ENCODE assay signal across 1 cellular context in genomic region chr19:35797663-35798062, GRCh38.
TF ChIP-seq lines count a peak whose summit lies in the region.

No MANE protein-coding gene starts in this region.

TF ChIP-seq in HepG2, 621 proteins besides CTCF, POLR2A, EP300 and RAD21 (continued from another document and continues in another):
- TF ChIP-seq, protein P1, sequence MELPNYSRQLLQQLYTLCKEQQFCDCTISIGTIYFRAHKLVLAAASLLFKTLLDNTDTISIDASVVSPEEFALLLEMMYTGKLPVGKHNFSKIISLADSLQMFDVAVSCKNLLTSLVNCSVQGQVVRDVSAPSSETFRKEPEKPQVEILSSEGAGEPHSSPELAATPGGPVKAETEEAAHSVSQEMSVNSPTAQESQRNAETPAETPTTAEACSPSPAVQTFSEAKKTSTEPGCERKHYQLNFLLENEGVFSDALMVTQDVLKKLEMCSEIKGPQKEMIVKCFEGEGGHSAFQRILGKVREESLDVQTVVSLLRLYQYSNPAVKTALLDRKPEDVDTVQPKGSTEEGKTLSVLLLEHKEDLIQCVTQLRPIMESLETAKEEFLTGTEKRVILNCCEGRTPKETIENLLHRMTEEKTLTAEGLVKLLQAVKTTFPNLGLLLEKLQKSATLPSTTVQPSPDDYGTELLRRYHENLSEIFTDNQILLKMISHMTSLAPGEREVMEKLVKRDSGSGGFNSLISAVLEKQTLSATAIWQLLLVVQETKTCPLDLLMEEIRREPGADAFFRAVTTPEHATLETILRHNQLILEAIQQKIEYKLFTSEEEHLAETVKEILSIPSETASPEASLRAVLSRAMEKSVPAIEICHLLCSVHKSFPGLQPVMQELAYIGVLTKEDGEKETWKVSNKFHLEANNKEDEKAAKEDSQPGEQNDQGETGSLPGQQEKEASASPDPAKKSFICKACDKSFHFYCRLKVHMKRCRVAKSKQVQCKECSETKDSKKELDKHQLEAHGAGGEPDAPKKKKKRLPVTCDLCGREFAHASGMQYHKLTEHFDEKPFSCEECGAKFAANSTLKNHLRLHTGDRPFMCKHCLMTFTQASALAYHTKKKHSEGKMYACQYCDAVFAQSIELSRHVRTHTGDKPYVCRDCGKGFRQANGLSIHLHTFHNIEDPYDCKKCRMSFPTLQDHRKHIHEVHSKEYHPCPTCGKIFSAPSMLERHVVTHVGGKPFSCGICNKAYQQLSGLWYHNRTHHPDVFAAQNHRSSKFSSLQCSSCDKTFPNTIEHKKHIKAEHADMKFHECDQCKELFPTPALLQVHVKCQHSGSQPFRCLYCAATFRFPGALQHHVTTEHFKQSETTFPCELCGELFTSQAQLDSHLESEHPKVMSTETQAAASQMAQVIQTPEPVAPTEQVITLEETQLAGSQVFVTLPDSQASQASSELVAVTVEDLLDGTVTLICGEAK (IDR thresholded peaks at IDR 0.05), result no peak
- TF ChIP-seq, protein P1 (CRISPR knock-in tag; IDR thresholded peaks at IDR 0.05), result peak; percentile 70; the same call in 1 of the 2 replicates
- TF ChIP-seq, protein P2, sequence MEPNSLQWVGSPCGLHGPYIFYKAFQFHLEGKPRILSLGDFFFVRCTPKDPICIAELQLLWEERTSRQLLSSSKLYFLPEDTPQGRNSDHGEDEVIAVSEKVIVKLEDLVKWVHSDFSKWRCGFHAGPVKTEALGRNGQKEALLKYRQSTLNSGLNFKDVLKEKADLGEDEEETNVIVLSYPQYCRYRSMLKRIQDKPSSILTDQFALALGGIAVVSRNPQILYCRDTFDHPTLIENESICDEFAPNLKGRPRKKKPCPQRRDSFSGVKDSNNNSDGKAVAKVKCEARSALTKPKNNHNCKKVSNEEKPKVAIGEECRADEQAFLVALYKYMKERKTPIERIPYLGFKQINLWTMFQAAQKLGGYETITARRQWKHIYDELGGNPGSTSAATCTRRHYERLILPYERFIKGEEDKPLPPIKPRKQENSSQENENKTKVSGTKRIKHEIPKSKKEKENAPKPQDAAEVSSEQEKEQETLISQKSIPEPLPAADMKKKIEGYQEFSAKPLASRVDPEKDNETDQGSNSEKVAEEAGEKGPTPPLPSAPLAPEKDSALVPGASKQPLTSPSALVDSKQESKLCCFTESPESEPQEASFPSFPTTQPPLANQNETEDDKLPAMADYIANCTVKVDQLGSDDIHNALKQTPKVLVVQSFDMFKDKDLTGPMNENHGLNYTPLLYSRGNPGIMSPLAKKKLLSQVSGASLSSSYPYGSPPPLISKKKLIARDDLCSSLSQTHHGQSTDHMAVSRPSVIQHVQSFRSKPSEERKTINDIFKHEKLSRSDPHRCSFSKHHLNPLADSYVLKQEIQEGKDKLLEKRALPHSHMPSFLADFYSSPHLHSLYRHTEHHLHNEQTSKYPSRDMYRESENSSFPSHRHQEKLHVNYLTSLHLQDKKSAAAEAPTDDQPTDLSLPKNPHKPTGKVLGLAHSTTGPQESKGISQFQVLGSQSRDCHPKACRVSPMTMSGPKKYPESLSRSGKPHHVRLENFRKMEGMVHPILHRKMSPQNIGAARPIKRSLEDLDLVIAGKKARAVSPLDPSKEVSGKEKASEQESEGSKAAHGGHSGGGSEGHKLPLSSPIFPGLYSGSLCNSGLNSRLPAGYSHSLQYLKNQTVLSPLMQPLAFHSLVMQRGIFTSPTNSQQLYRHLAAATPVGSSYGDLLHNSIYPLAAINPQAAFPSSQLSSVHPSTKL (CRISPR knock-in tag; IDR thresholded peaks at IDR 0.05), result no peak
- TF ChIP-seq SATB2 (CRISPR knock-in tag; IDR thresholded peaks at IDR 0.05), result no peak
- 0 out of 2 replicates have a peak, but pooled peaks have one; percentile 14 for TF ChIP-seq NFYB (CRISPR knock-in tag; IDR thresholded peaks at IDR 0.05)
- TF ChIP-seq AKAP8 (CRISPR knock-in tag; IDR thresholded peaks at IDR 0.05), result peak; percentile 93; the same call in 1 of the 2 replicates
- TF ChIP-seq JUN (CRISPR knock-in tag; IDR thresholded peaks at IDR 0.05), result 0 out of 2 replicates have a peak, but pooled peaks have one; percentile 48
- no peak for TF ChIP-seq KDM6A (CRISPR knock-in tag; IDR thresholded peaks at IDR 0.05; ENCODE audit: low read depth)
- peak; percentile 49; the same call in 1 of the 2 replicates for TF ChIP-seq TBX2 (CRISPR knock-in tag; IDR thresholded peaks at IDR 0.05; ENCODE audit: borderline replicate concordance)
- no peak for TF ChIP-seq RFX1 (IDR thresholded peaks at IDR 0.05)
- peak; percentile 59 for TF ChIP-seq HOXA3 (CRISPR knock-in tag; IDR thresholded peaks at IDR 0.05)
- TF ChIP-seq, protein P3, sequence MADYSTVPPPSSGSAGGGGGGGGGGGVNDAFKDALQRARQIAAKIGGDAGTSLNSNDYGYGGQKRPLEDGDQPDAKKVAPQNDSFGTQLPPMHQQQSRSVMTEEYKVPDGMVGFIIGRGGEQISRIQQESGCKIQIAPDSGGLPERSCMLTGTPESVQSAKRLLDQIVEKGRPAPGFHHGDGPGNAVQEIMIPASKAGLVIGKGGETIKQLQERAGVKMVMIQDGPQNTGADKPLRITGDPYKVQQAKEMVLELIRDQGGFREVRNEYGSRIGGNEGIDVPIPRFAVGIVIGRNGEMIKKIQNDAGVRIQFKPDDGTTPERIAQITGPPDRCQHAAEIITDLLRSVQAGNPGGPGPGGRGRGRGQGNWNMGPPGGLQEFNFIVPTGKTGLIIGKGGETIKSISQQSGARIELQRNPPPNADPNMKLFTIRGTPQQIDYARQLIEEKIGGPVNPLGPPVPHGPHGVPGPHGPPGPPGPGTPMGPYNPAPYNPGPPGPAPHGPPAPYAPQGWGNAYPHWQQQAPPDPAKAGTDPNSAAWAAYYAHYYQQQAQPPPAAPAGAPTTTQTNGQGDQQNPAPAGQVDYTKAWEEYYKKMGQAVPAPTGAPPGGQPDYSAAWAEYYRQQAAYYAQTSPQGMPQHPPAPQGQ (CRISPR knock-in tag; IDR thresholded peaks at IDR 0.05; ENCODE audit: borderline replicate concordance), result no peak
- TF ChIP-seq, protein P4, sequence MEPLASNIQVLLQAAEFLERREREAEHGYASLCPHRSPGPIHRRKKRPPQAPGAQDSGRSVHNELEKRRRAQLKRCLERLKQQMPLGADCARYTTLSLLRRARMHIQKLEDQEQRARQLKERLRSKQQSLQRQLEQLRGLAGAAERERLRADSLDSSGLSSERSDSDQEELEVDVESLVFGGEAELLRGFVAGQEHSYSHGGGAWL (CRISPR knock-in tag; IDR thresholded peaks at IDR 0.05), result peak; percentile 58; the same call in 1 of the 2 replicates
- TF ChIP-seq ZNF224 (CRISPR knock-in tag; IDR thresholded peaks at IDR 0.05), result 0 out of 2 replicates have a peak, but pooled peaks have one; percentile 55
- no peak for TF ChIP-seq ZNF513 (CRISPR knock-in tag; conservative IDR thresholded peaks at IDR 0.05)
- peak; percentile 58; the same call in 1 of the 2 replicates for TF ChIP-seq ZNF605 (CRISPR knock-in tag; IDR thresholded peaks at IDR 0.05)
- no peak for TF ChIP-seq NONO (IDR thresholded peaks at IDR 0.05)
- peak; percentile 24; the same call in 1 of the 2 replicates for TF ChIP-seq NONO (CRISPR knock-in tag; conservative IDR thresholded peaks at IDR 0.05)
- TF ChIP-seq ZBTB20 (CRISPR knock-in tag; IDR thresholded peaks at IDR 0.05; ENCODE audit: borderline replicate concordance, low read depth), result no peak
- TF ChIP-seq ERF (CRISPR knock-in tag; IDR thresholded peaks at IDR 0.05), result peak; percentile 71; the same call in 1 of the 2 replicates
- TF ChIP-seq BCL3 (CRISPR knock-in tag; IDR thresholded peaks at IDR 0.05), result 0 out of 2 replicates have a peak, but pooled peaks have one; percentile 32
- TF ChIP-seq, protein P5, sequence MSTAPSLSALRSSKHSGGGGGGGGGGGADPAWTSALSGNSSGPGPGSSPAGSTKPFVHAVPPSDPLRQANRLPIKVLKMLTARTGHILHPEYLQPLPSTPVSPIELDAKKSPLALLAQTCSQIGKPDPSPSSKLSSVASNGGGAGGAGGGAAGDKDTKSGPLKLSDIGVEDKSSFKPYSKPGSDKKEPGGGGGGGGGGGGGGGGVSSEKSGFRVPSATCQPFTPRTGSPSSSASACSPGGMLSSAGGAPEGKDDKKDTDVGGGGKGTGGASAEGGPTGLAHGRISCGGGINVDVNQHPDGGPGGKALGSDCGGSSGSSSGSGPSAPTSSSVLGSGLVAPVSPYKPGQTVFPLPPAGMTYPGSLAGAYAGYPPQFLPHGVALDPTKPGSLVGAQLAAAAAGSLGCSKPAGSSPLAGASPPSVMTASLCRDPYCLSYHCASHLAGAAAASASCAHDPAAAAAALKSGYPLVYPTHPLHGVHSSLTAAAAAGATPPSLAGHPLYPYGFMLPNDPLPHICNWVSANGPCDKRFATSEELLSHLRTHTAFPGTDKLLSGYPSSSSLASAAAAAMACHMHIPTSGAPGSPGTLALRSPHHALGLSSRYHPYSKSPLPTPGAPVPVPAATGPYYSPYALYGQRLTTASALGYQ (CRISPR knock-in tag; IDR thresholded peaks at IDR 0.05), result no peak
- no peak for TF ChIP-seq PRPF4 (IDR thresholded peaks at IDR 0.05; ENCODE audit: low read depth, low read length, poor library complexity, severe bottlenecking)
- TF ChIP-seq, protein P6, sequence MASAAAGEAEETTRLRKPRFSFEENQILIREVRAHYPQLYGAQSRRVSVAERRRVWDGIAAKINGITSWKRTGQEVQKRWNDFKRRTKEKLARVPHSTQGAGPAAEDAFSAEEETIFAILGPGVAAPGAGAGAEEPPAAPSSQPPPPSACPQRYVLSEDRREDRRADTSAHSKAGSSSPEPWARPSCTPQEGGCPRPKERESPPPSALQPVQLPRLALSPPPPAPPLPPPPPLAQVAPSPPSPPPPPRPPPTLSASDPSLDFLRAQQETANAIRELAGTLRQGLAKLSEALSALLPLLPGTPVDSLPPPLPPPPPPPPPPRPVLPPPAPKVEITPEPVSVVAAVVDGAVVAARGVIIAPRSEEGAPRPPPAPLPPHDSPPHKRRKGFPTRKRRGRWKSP (CRISPR knock-in tag; IDR thresholded peaks at IDR 0.05), result peak; percentile 29; the same call in 1 of the 2 replicates
